15 cellular contexts compared by ENCODE assay signal in the genomic region with DNA sequence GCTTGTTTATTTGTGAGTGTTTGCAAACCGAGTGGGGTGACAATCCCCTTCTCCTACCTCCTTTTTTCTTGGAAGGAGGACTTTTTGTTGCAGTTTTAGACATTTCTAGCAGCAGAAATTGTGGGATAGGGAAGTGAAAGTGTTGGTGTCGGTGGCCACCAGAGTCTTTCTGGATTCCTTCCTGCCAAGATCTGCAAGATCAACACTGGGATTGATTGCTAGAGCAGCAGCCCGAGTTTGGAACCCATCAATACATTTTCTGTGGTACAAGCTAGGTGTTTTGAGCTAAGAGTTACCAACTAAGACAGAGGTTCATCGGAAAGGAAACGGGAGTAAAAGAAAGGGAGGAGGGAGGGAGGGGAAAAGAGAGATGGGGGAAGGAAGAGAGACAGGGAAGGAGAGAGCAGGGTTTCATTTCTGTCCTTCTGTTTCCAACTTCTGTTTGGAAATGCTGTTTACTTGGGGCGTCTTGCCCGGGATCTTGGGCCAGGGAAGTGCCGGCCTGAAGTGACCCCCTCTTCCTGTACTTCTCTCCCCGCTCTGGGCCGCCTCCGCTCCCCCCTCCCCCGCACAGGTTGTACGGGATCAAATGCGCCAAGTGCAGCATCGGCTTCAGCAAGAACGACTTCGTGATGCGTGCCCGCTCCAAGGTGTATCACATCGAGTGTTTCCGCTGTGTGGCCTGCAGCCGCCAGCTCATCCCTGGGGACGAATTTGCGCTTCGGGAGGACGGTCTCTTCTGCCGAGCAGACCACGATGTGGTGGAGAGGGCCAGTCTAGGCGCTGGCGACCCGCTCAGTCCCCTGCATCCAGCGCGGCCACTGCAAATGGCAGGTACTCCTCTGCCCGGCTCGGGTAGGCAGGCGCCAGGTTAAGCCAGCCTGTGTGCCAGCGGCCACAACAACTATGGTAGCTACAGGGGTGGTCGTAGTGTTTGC. TPM values are rescaled to one million over a fixed set of nuclear protein-coding genes. Genes with fewer than 3 reads are reported as not detected.
DNase-seq lines count a peak whose midpoint lies in the region; ATAC-seq, FAIRE-seq and TF ChIP-seq lines count a peak whose summit lies in the region.
"Had no signal": no experiment of that assay in that cellular context is flagged by ENCODE, and none has a peak within 500 bp of the region (broad histone marks: within the 10 kb centered on the region; RNA-seq: fewer than 3 reads in every experiment).

No MANE protein-coding gene starts in this region.

- H4K20me1 ChIP-seq in mammary epithelial cell (ENCODE audit: insufficient read depth, low read length) = no peaks in the 10 kb centered on the region

- H3K27ac Mint-ChIP-seq in HFFc6 = peak overlapping the region; percentile 90
- no peak overlapping the region for H3K27ac Mint-ChIP-seq in activated CD8-positive, alpha-beta memory T cell treated with anti-CD3 and anti-CD28 coated beads, Interleukin-2, amount 10 ng/mL, durations not matched to agents 7 days and 5 days
- H3K27ac Mint-ChIP-seq: T-cell had no signal

- H3K79me2 ChIP-seq in ACC112 (ENCODE audit: control insufficient read depth, insufficient read depth, low read length, unreplicated experiment) = no peaks in the 10 kb centered on the region
- no peaks in the 10 kb centered on the region for H3K79me2 ChIP-seq in mammary epithelial cell (ENCODE audit: insufficient read depth, low read length)

- no peaks in the 10 kb centered on the region for H3K36me3 ChIP-seq in ACC112 (ENCODE audit: insufficient read depth, low read length)
- H3K36me3 ChIP-seq in mammary epithelial cell (ENCODE audit: insufficient read depth, low read length) = no peaks in the 10 kb centered on the region
- no peaks in the 10 kb centered on the region for H3K36me3 ChIP-seq in mucosa of stomach (ENCODE audit: control insufficient read depth, insufficient read depth, low read length)
- H3K36me3 ChIP-seq in SJCRH30 = no peaks in the 10 kb centered on the region

- no peaks in the 10 kb centered on the region for H3K9me3 Mint-ChIP-seq in HFFc6
- H3K9me3 Mint-ChIP-seq in activated CD8-positive, alpha-beta memory T cell treated with anti-CD3 and anti-CD28 coated beads, Interleukin-2, amount 10 ng/mL, durations not matched to agents 7 days and 5 days (ENCODE audit: low read depth) = no peaks in the 10 kb centered on the region
- H3K9me3 Mint-ChIP-seq: T-cell had no signal

- H3K9me3 ChIP-seq in mammary epithelial cell (replicated peaks; ENCODE audit: insufficient read depth, low read length) (no peaks in the 10 kb centered on the region), mucosa of stomach (ENCODE audit: control insufficient read depth, low read length) (no peaks in the 10 kb centered on the region), SJCRH30 (replicated peaks) (no peaks in the 10 kb centered on the region)

- CTCF ChIA-PET in mammary epithelial cell (lab: Charles Lee; ENCODE audit: low non-redundant PET) = no interaction called here
- CTCF ChIA-PET in activated CD8-positive, alpha-beta memory T cell treated with anti-CD3 and anti-CD28 coated beads, Interleukin-2, amount 10 ng/mL, durations not matched to agents 7 days and 5 days (lab: Charles Lee) = no interaction called here

- H3K4me1 Mint-ChIP-seq in HFFc6 (ENCODE audit: low read depth) = peaks cover 55% of the 10 kb centered on the region
- H3K4me1 Mint-ChIP-seq in activated CD8-positive, alpha-beta memory T cell treated with anti-CD3 and anti-CD28 coated beads, Interleukin-2, amount 10 ng/mL, durations not matched to agents 7 days and 5 days = peaks cover 6% of the 10 kb centered on the region

- DNase-seq in HFFc6 (no peak), mammary epithelial cell (no peak), kidney tubule cell (ENCODE audit: low spot score) (no peak), SJCRH30 (no peak), GM12892 (ENCODE audit: insufficient read length) (no peak)
- no peak for DNase-seq in activated CD8-positive, alpha-beta memory T cell treated with anti-CD3 and anti-CD28 coated beads, Interleukin-2, amount 10 ng/mL, durations not matched to agents 7 days and 5 days
- DNase-seq: activated CD8-positive, alpha-beta memory T cell treated with anti-CD3 and anti-CD28 coated beads, Interleukin-2, amount 50 U/mL, for 48 hours; substantia nigra; T-cell had no signal

- intact Hi-C loops in mammary epithelial cell (cut with micrococcal nuclease) = loop anchor here (10.0 kb wide), 1 partner anchor 178 kb away; no protein-coding TSS in a partner anchor

- H3K4me1 ChIP-seq in ACC112 (ENCODE audit: control insufficient read depth, insufficient read depth, low read length, unreplicated experiment) (no peaks in the 10 kb centered on the region), mammary epithelial cell (ENCODE audit: insufficient read depth, low read length) (peaks cover 17% of the 10 kb centered on the region), mucosa of stomach (ENCODE audit: control insufficient read depth, insufficient read depth, low read length) (no peaks in the 10 kb centered on the region), SJCRH30 (no peaks in the 10 kb centered on the region)

- FAIRE-seq in GM12892 (lab: Jason Lieb, UNC) = no peak
- FAIRE-seq: bronchial epithelial cell had no signal

- peak overlapping the region; percentile 28 for H3K4me2 ChIP-seq in mammary epithelial cell (ENCODE audit: insufficient read depth, low read depth, low read length)

- peak overlapping the region; percentile 98 for H3K4me3 Mint-ChIP-seq in HFFc6
- no peak overlapping the region for H3K4me3 Mint-ChIP-seq in activated CD8-positive, alpha-beta memory T cell treated with anti-CD3 and anti-CD28 coated beads, Interleukin-2, amount 10 ng/mL, durations not matched to agents 7 days and 5 days
- H3K4me3 Mint-ChIP-seq: T-cell had no signal

- TF ChIP-seq POLR2A in GM12892 (IDR thresholded peaks at IDR 0.05; ENCODE audit: low read depth, low read length) = no peak

- no TSS peak for BruUV-seq in mammary epithelial cell (replicated peaks; lab: Mats Ljungman, UMichigan)

- H3K27me3 ChIP-seq in ACC112 (ENCODE audit: insufficient read depth, low read length) (peaks cover 94% of the 10 kb centered on the region), mammary epithelial cell (ENCODE audit: insufficient read depth, low read length) (peaks cover 83% of the 10 kb centered on the region), mucosa of stomach (ENCODE audit: control insufficient read depth, insufficient read depth, low read length) (peaks cover 91% of the 10 kb centered on the region), SJCRH30 (no peaks in the 10 kb centered on the region)

- TF ChIP-seq CTCF in HFFc6 (IDR thresholded peaks at IDR 0.05) = no peak
- no peak for TF ChIP-seq CTCF in mammary epithelial cell (conservative IDR thresholded peaks at IDR 0.05 in 1 of 2, IDR thresholded peaks at IDR 0.05 in 1 of 2; ENCODE audit: extremely low read depth in 1 of 2, insufficient read depth in 1 of 2, low read depth in 1 of 2, low read length in 2 of 2)

- peak overlapping the region; percentile 24 for H3K4me3 ChIP-seq in ACC112 (ENCODE audit: low read depth, low read length)
- no peak overlapping the region for H3K4me3 ChIP-seq in mammary epithelial cell (replicated peaks in 1 of 3; ENCODE audit: insufficient read depth in 1 of 3, low read depth in 2 of 3, low read length in 3 of 3)
- H3K4me3 ChIP-seq in mucosa of stomach (ENCODE audit: low read length) = no peak overlapping the region
- no peak overlapping the region for H3K4me3 ChIP-seq in SJCRH30

- H3K36me3 Mint-ChIP-seq in HFFc6 (ENCODE audit: low read depth) = no peaks in the 10 kb centered on the region; the same call in 1 of the 2 replicates
- no peaks in the 10 kb centered on the region for H3K36me3 Mint-ChIP-seq in activated CD8-positive, alpha-beta memory T cell treated with anti-CD3 and anti-CD28 coated beads, Interleukin-2, amount 10 ng/mL, durations not matched to agents 7 days and 5 days
- H3K36me3 Mint-ChIP-seq: T-cell had no signal

- H3K27ac ChIP-seq in ACC112 (ENCODE audit: low read depth, low read length) (no peak overlapping the region), mammary epithelial cell (ENCODE audit: insufficient read depth, low read depth, low read length) (no peak overlapping the region), SJCRH30 (no peak overlapping the region)
- H3K27ac ChIP-seq: C4-2B had no signal

- no peak overlapping the region for H3K9ac ChIP-seq in mammary epithelial cell (ENCODE audit: insufficient read depth, low read length)
- H3K9ac ChIP-seq in mucosa of stomach (ENCODE audit: low read length) = peak overlapping the region; percentile 57

- dilution Hi-C loops in mammary epithelial cell (cut with HindIII; ENCODE audit: low sequenced_read_pairs) = no loop called here

- in situ Hi-C loops in mammary epithelial cell (cut with MboI; ENCODE audit: low sequenced_read_pairs in 2 of 2) = no loop called here

- ATAC-seq in activated CD8-positive, alpha-beta memory T cell treated with anti-CD3 and anti-CD28 coated beads, Interleukin-2, amount 10 ng/mL, durations not matched to agents 7 days and 5 days = no peak
- ATAC-seq: T-cell had no signal

- H3K27me3 Mint-ChIP-seq in HFFc6 (ENCODE audit: insufficient read depth) = peaks cover 12% of the 10 kb centered on the region
- peaks cover 91% of the 10 kb centered on the region for H3K27me3 Mint-ChIP-seq in activated CD8-positive, alpha-beta memory T cell treated with anti-CD3 and anti-CD28 coated beads, Interleukin-2, amount 10 ng/mL, durations not matched to agents 7 days and 5 days

- H2AFZ ChIP-seq in ACC112 (ENCODE audit: low read length, unreplicated experiment) (no peak overlapping the region), mammary epithelial cell (ENCODE audit: low read depth, low read length) (peak overlapping the region; percentile 2)

- 6% methylated on average over 21 of the region's 38 CpGs for WGBS in mammary epithelial cell (ENCODE audit: low coverage, missing lambda C conversion rate)

RNA-seq across cellular contexts. Expression of a gene that starts 3.9 kb away (rescaled TPM):
- total RNA-seq in HFFc6 (2021; fragmentation: NEBNext Ultra II Directional; extraction: Animal tissue kit (Norgen Biotek cat#: 25700)) = 1 to 10 TPM in 2 of 6 experiments, under 1 TPM in 4; 0.48 to 4.1 (median 0.67) TPM
- total RNA-seq in mammary epithelial cell = under 1 TPM in 1 of 2 donors, not detected in 1; 0.28 TPM
- polyA plus RNA-seq in mammary epithelial cell = not detected
- not detected for polyA minus RNA-seq in mammary epithelial cell
- not detected for total RNA-seq in activated CD8-positive, alpha-beta memory T cell treated with anti-CD3 and anti-CD28 coated beads, Interleukin-2, amount 10 ng/mL, durations not matched to agents 7 days and 5 days
- total RNA-seq in SJCRH30 (2014; rRNA removed; shearing (Covaris generic)) = 2.5 and 2.8 TPM in 2 replicates
- polyA plus RNA-seq in GM12892 (2012; ENCODE audit: missing spikeins) = not detected
- total RNA-seq: fibroblast of villous mesenchyme, myocyte, T-cell had no signal
